ENCODE assay signal across 21 cellular contexts in genomic region chr10:93356516-93356915, GRCh38.
DNase-seq lines count a peak whose midpoint lies in the region; ATAC-seq and TF ChIP-seq lines count a peak whose summit lies in the region.
"Had no signal": no experiment of that assay in that cellular context is flagged by ENCODE, and none has a peak within 500 bp of the region (broad histone marks: within the 10 kb centered on the region; RNA-seq: fewer than 3 reads in every experiment).

No MANE protein-coding gene starts in this region.

- no peaks in the 10 kb centered on the region for H4K20me1 ChIP-seq in Loucy (ENCODE audit: insufficient read depth, low read length, poor library complexity, severe bottlenecking)
- H4K20me1 ChIP-seq: BLaER1 treated with 17β-estradiol and CSF1 and Interleukin-3, amounts not matched to agents 10 nM and 100 nM had no signal

- DNase-seq in Calu3 (no peak), HEK293T (ENCODE audit: extremely low spot score) (no peak), trophoblast cell (no peak), head of caudate nucleus (no peak), posterior cingulate gyrus (no peak)
- DNase-seq: 8988T; ACHN; AML-193; BE2C; CD4-positive, alpha-beta T cell; CD8-positive, alpha-beta memory T cell; DMS53; DMS79 treated with DMSO at 0.1 percent for 48 hours; GF-D8 had no signal

- CTCF ChIA-PET in Calu3 (lab: Charles Lee) = no interaction called here
- CTCF ChIA-PET in HEK293T (lab: Yijun Ruan, JAX) = interaction anchor here (0.9 to 1.7 kb wide), 3 partner anchors 11 to 155 kb away, joined by 3 to 13 read pairs (median 4); partner anchors contain the start of gene MYOF

- H3K14ac ChIP-seq in trophoblast cell (ENCODE audit: low read length) = no peak overlapping the region

- H3K27me3 Mint-ChIP-seq in Calu3 (ENCODE audit: unreplicated experiment) = no peaks in the 10 kb centered on the region

- no peak overlapping the region for H3K4ac ChIP-seq in trophoblast cell (ENCODE audit: low read depth, low read length)

- H3K9ac ChIP-seq in Loucy (ENCODE audit: low read depth, low read length, poor library complexity, severe bottlenecking) (no peak overlapping the region), trophoblast cell (ENCODE audit: low read length) (peak overlapping the region; percentile 27)
- H3K9ac ChIP-seq: BLaER1 treated with 17β-estradiol and CSF1 and Interleukin-3, amounts not matched to agents 10 nM and 100 nM had no signal

- H3K18ac ChIP-seq in trophoblast cell (ENCODE audit: low read length) = no peak overlapping the region

- intact Hi-C loops in Calu3 (cut with micrococcal nuclease; ENCODE audit: unreplicated experiment) = no loop called here
- intact Hi-C loops in head of caudate nucleus (cut with DNase I) = loop anchor here (10.0 kb wide), 1 partner anchor 272 kb away; no protein-coding TSS in a partner anchor
- intact Hi-C loops in posterior cingulate gyrus (cut with DNase I) = no loop called here

- no peaks in the 10 kb centered on the region for H3K9me3 ChIP-seq in Loucy (ENCODE audit: insufficient read depth, low read depth, low read length)
- H3K9me3 ChIP-seq in trophoblast cell (ENCODE audit: insufficient read depth, low read depth, low read length) = no peaks in the 10 kb centered on the region
- H3K9me3 ChIP-seq: BE2C, HAP-1 had no signal

- no peak overlapping the region for H4K8ac ChIP-seq in trophoblast cell (ENCODE audit: low read depth, low read length)

- peak overlapping the region; percentile 61 for H3K27ac Mint-ChIP-seq in Calu3 (ENCODE audit: unreplicated experiment)
- H3K27ac Mint-ChIP-seq: CD14-positive monocyte; CD4-positive, alpha-beta T cell; GM23338 had no signal

- no peak overlapping the region for H2BK12ac ChIP-seq in trophoblast cell (ENCODE audit: low read length)

- no peaks in the 10 kb centered on the region for H3F3A ChIP-seq in Loucy (ENCODE audit: low read depth)

- H3K4me1 Mint-ChIP-seq in Calu3 (ENCODE audit: low read depth, unreplicated experiment) = peaks cover 18% of the 10 kb centered on the region
- H3K4me1 Mint-ChIP-seq: CD8-positive, alpha-beta memory T cell had no signal

- no peak overlapping the region for H4K91ac ChIP-seq in trophoblast cell (ENCODE audit: low read depth, low read length)

- no peak for TF ChIP-seq CTCF in Calu3 (IDR thresholded peaks at IDR 0.05; ENCODE audit: unreplicated experiment)
- TF ChIP-seq CTCF in Loucy (conservative IDR thresholded peaks at IDR 0.05; ENCODE audit: low read length) = no peak

- no peaks in the 10 kb centered on the region for H3K9me2 ChIP-seq in Loucy (replicated peaks; ENCODE audit: low read depth, low read length)

- peaks cover 61% of the 10 kb centered on the region for H3K36me3 Mint-ChIP-seq in Calu3 (ENCODE audit: insufficient read depth, unreplicated experiment)

- WGBS in trophoblast cell (ENCODE audit: extremely low coverage, insufficient coverage, insufficient read length) = no CpG with 5 or more reads among the region's 6 CpGs

- H3K79me2 ChIP-seq in Loucy (ENCODE audit: insufficient read depth, low read length) (no peaks in the 10 kb centered on the region), trophoblast cell (ENCODE audit: control insufficient read depth, insufficient read depth, low read length, poor library complexity) (no peaks in the 10 kb centered on the region)

- H3K4me3 Mint-ChIP-seq in Calu3 (ENCODE audit: low read depth, unreplicated experiment) = no peak overlapping the region
- H3K4me3 Mint-ChIP-seq: CD14-positive monocyte; CD4-positive, alpha-beta T cell; CD8-positive, alpha-beta memory T cell; GM23338 had no signal

- H2BK5ac ChIP-seq in trophoblast cell (ENCODE audit: low read depth, low read length, poor library complexity) = no peak overlapping the region

- H2AFZ ChIP-seq in Loucy (ENCODE audit: low read length) (0 out of 2 replicates have a peak overlapping the region, but pooled peaks have one; percentile 8), trophoblast cell (ENCODE audit: insufficient read depth, low read length, poor library complexity) (no peak overlapping the region)
- H2AFZ ChIP-seq: GM23338 had no signal

- H3K4me2 ChIP-seq in Loucy (ENCODE audit: low read depth, low read length, poor library complexity, severe bottlenecking) (no peak overlapping the region), trophoblast cell (ENCODE audit: low read length) (no peak overlapping the region)
- H3K4me2 ChIP-seq: A549; BLaER1 treated with 17β-estradiol and CSF1 and Interleukin-3, amounts not matched to agents 10 nM and 100 nM; GM23338 had no signal

- no peak overlapping the region for H2BK120ac ChIP-seq in trophoblast cell (ENCODE audit: insufficient read depth, low read length, poor library complexity)

- no TSS peak for BruUV-seq in Calu3 (replicated peaks; lab: Mats Ljungman, UMichigan)

- H3K4me3 ChIP-seq in Loucy (ENCODE audit: low read length, poor library complexity, severe bottlenecking) (no peak overlapping the region), trophoblast cell (ENCODE audit: low read depth, low read length) (no peak overlapping the region)
- H3K4me3 ChIP-seq: A549; BLaER1 treated with 17β-estradiol and CSF1 and Interleukin-3, amounts not matched to agents 10 nM and 100 nM; GM23338; HAP-1 had no signal

- H3K36me3 ChIP-seq in Loucy (ENCODE audit: insufficient read depth, low read length) (no peaks in the 10 kb centered on the region), trophoblast cell (ENCODE audit: control insufficient read depth in 1 of 2, insufficient read depth in 2 of 2, low read length in 2 of 2) (peaks cover 32 to 52% of the 10 kb centered on the region in 2 experiments)
- H3K36me3 ChIP-seq: BE2C, HAP-1 had no signal

- POLR2A ChIA-PET in HEK293T (lab: Yijun Ruan, JAX) = no interaction called here

- H4K12ac ChIP-seq in trophoblast cell (ENCODE audit: low read depth, low read length) = no peak overlapping the region

- H3K4me1 ChIP-seq in Loucy (ENCODE audit: insufficient read depth, low read length, poor library complexity, severe bottlenecking) (no peaks in the 10 kb centered on the region), trophoblast cell (ENCODE audit: control insufficient read depth in 1 of 2, insufficient read depth in 2 of 2, low read length in 2 of 2) (no peaks in the 10 kb centered on the region)
- H3K4me1 ChIP-seq: A549; BE2C; BLaER1 treated with 17β-estradiol and CSF1 and Interleukin-3, amounts not matched to agents 10 nM and 100 nM; HAP-1 had no signal

- H3K9me3 Mint-ChIP-seq in Calu3 (ENCODE audit: low read depth, unreplicated experiment) = no peaks in the 10 kb centered on the region
- H3K9me3 Mint-ChIP-seq: CD4-positive, alpha-beta T cell; CD8-positive, alpha-beta memory T cell; GM23338 had no signal

- no peaks in the 10 kb centered on the region for H3K79me1 ChIP-seq in trophoblast cell (ENCODE audit: low read length)

- ATAC-seq in GM21360 (IDR thresholded peaks at IDR 0.05; ENCODE audit: unreplicated experiment) = no peak
- ATAC-seq: A549, GM23338 had no signal

- no peak overlapping the region for H3K27ac ChIP-seq in trophoblast cell (ENCODE audit: low read depth, low read length)
- H3K27ac ChIP-seq: A549; BLaER1 treated with 17β-estradiol and CSF1 and Interleukin-3, amounts not matched to agents 10 nM and 100 nM had no signal

- no peaks in the 10 kb centered on the region for H3K27me3 ChIP-seq in Loucy (ENCODE audit: insufficient read depth, low read length, poor library complexity, severe bottlenecking)
- H3K27me3 ChIP-seq in trophoblast cell (ENCODE audit: insufficient read depth, low read length) = no peaks in the 10 kb centered on the region
- H3K27me3 ChIP-seq: BE2C; BLaER1 treated with 17β-estradiol and CSF1 and Interleukin-3, amounts not matched to agents 10 nM and 100 nM had no signal

- H2AK5ac ChIP-seq in trophoblast cell (ENCODE audit: low read length) = no peak overlapping the region

- no peak overlapping the region for H3K23ac ChIP-seq in trophoblast cell (ENCODE audit: low read length)

TF ChIP-seq in HEK293T, 16 proteins besides CTCF, POLR2A, EP300 and RAD21:
- TF ChIP-seq FOXK2 (IDR thresholded peaks at IDR 0.05) = no peak
- no peak for TF ChIP-seq NFRKB (IDR thresholded peaks at IDR 0.05)
- no peak for TF ChIP-seq HDGF (IDR thresholded peaks at IDR 0.05; ENCODE audit: borderline replicate concordance)
- peak; percentile 42; the same call in 1 of the 2 replicates for TF ChIP-seq L3MBTL2 (conservative IDR thresholded peaks at IDR 0.05)
- TF ChIP-seq ARNT (IDR thresholded peaks at IDR 0.05) = no peak
- TF ChIP-seq SUZ12 (IDR thresholded peaks at IDR 0.05) = no peak
